ENCODE assay signal across 26 cellular contexts in the genomic region with DNA sequence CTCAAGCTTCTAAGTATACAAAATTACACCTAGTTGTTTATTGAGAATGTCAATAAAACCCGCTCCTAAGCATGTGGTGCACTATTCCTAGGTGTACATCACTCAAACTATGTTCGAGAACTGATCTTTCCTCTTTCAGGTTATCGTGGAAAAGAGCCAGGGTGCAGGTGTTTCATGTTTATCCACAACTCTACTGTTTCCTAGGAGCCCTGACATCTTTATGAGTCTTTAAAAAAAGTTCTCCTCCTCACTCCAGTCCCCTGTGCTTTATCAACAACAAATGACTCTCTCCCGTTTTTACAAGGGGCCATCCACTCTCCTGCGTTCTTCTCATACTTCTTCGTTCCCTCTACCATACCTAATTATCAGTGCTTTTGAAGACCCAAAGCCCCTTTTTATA.
"Had no signal": no experiment of that assay in that cellular context is flagged by ENCODE, and none has a peak within 500 bp of the region (broad histone marks: within the 10 kb centered on the region; RNA-seq: fewer than 3 reads in every experiment).

No MANE protein-coding gene starts in this region.

- H3K27me3 Mint-ChIP-seq: progenitor cell of endocrine pancreas had no signal

- H3K4me1 ChIP-seq: left lung, lower lobe of right lung, neural progenitor cell, stomach, testis, thyroid gland, transverse colon, upper lobe of left lung had no signal

- H3K9me3 ChIP-seq: heart right ventricle, left lung, lower lobe of right lung, neutrophil, ovary, stomach, testis, thyroid gland, transverse colon, upper lobe of left lung had no signal

- H3K4me3 ChIP-seq: heart right ventricle, hepatocyte, left lung, lower lobe of right lung, neural progenitor cell, ovary, smooth muscle cell, stomach, testis, thyroid gland, transverse colon, upper lobe of left lung had no signal

- H3K9ac ChIP-seq: neural progenitor cell had no signal

- H3K27ac ChIP-seq: heart right ventricle, hepatocyte, left lung, lower lobe of right lung, neural progenitor cell, neutrophil, ovary, stomach, testis, thyroid gland, transverse colon, upper lobe of left lung had no signal

- H3K36me3 ChIP-seq: heart right ventricle, left lung, lower lobe of right lung, neural progenitor cell, neutrophil, ovary, stomach, thyroid gland, transverse colon, upper lobe of left lung had no signal

- H3K9me3 Mint-ChIP-seq: natural killer cell, nephron progenitor cell, neural progenitor cell had no signal

- H3K36me3 Mint-ChIP-seq: naive B cell; natural killer cell; neural progenitor cell; stimulated activated naive B cell treated with anti-CD40 and anti-IgM and Interleukin-4, amounts not matched to agents 10 μg/mL and 1 μg/mL and 100 μg/mL, for 72 hours had no signal

- H3K4me1 Mint-ChIP-seq: naive B cell, natural killer cell had no signal

- ATAC-seq: heart right ventricle, left lung, lower lobe of right lung, natural killer cell, right cardiac atrium had no signal

- DNase-seq: heart right ventricle; islet precursor cell; left lung; lower lobe of right lung; mammary epithelial cell; mesenchymal stem cell; naive B cell; natural killer cell; nephron progenitor cell; ovary; retina; right cardiac atrium; stimulated activated CD4-positive, alpha-beta T cell treated with anti-CD3 and anti-CD28 coated beads, Interleukin-1b, Interleukin-23, amount 100 ng/mL, for 48 hours; stimulated activated CD4-positive, alpha-beta T cell treated with anti-CD3 and anti-CD28 coated beads, Interleukin-2, amount 100 ng/mL, for 48 hours; stimulated activated naive B cell treated with anti-CD40 and anti-IgM and Interleukin-4, amounts not matched to agents 10 μg/mL and 1 μg/mL and 100 μg/mL, for 72 hours; stimulated activated naive CD8-positive, alpha-beta T cell treated with anti-CD3 and anti-CD28 coated beads, Interleukin-15, Interleukin-2, amounts not matched to agents 100 U/mL and 50 U/mL, for 24 hours; stomach; testis; thyroid gland; transverse colon; upper lobe of left lung had no signal

- H3K4me3 Mint-ChIP-seq: naive B cell; natural killer cell; nephron progenitor cell; neural progenitor cell; stimulated activated naive B cell treated with anti-CD40 and anti-IgM and Interleukin-4, amounts not matched to agents 10 μg/mL and 1 μg/mL and 100 μg/mL, for 72 hours had no signal

- H3K27me3 ChIP-seq: heart right ventricle, hepatocyte, left lung, neural progenitor cell, ovary, stomach, testis, thyroid gland, transverse colon, upper lobe of left lung had no signal

- H3K27ac Mint-ChIP-seq: naive B cell; natural killer cell; nephron progenitor cell; neural progenitor cell; progenitor cell of endocrine pancreas; stimulated activated naive B cell treated with anti-CD40 and anti-IgM and Interleukin-4, amounts not matched to agents 10 μg/mL and 1 μg/mL and 100 μg/mL, for 72 hours had no signal
